In the genomic region with DNA sequence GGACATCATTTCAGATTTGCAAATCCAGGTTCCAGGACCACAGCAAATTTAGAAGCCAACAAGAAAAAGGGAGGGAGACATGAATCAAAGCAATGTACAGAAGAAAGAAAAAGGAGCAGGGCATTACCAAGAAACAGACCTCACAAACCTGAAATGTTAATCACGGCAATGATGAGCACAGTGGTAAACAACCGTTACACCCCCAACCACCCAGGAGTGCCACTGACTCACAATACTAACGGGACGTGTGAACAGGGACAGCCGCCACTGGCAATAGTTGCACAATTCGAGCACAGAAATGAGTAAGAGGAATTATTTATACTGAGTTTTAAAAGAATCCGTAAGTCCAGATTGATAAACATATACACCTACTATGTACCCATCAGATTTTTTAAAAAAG, we compare ENCODE assay signal across 1 cellular context.
TF ChIP-seq lines count a peak whose summit lies in the region.

No MANE protein-coding gene starts in this region.

TF ChIP-seq in K562, 482 proteins besides CTCF, POLR2A, EP300 and RAD21 (continued from another document):
- TF ChIP-seq FOXK2 (conservative IDR thresholded peaks at IDR 0.05 in 1 of 2, IDR thresholded peaks at IDR 0.05 in 1 of 2; ENCODE audit: low read depth in 2 of 2) (no peak), BCOR (IDR thresholded peaks at IDR 0.05) (no peak), ARID3A (IDR thresholded peaks at IDR 0.05; ENCODE audit: borderline replicate concordance, low read depth, low read length) (no peak), NONO (IDR thresholded peaks at IDR 0.05; ENCODE audit: low read depth in 2 of 2, low read length in 1 of 2) (no peak)
- TF ChIP-seq, protein P1, sequence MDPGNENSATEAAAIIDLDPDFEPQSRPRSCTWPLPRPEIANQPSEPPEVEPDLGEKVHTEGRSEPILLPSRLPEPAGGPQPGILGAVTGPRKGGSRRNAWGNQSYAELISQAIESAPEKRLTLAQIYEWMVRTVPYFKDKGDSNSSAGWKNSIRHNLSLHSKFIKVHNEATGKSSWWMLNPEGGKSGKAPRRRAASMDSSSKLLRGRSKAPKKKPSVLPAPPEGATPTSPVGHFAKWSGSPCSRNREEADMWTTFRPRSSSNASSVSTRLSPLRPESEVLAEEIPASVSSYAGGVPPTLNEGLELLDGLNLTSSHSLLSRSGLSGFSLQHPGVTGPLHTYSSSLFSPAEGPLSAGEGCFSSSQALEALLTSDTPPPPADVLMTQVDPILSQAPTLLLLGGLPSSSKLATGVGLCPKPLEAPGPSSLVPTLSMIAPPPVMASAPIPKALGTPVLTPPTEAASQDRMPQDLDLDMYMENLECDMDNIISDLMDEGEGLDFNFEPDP (CRISPR knock-in tag; IDR thresholded peaks at IDR 0.05) = no peak
